1 cellular context compared by ENCODE assay signal in genomic region chr17:6376901-6377300, GRCh38.
TF ChIP-seq lines count a peak whose summit lies in the region.

No MANE protein-coding gene starts in this region.

TF ChIP-seq in GM23338, 12 proteins besides CTCF, POLR2A, EP300 and RAD21 (continued from another document):
- TF ChIP-seq ZNF462 (CRISPR knock-in tag; IDR thresholded peaks at IDR 0.05) (no peak), ZNF114 (CRISPR knock-in tag; IDR thresholded peaks at IDR 0.05) (no peak), CREB1 (CRISPR knock-in tag; IDR thresholded peaks at IDR 0.05; ENCODE audit: low read depth) (no peak), EZH2phosphoT487 (IDR thresholded peaks at IDR 0.05; ENCODE audit: unreplicated experiment) (no peak), STAT1 (IDR thresholded peaks at IDR 0.05; ENCODE audit: unreplicated experiment) (no peak), POLR2AphosphoS5 (IDR thresholded peaks at IDR 0.05; ENCODE audit: low read depth) (no peak), NANOG (IDR thresholded peaks at IDR 0.05; ENCODE audit: borderline replicate concordance) (no peak), ZNF331 (CRISPR knock-in tag; IDR thresholded peaks at IDR 0.05; ENCODE audit: low read depth) (no peak)
- TF ChIP-seq, protein P1, sequence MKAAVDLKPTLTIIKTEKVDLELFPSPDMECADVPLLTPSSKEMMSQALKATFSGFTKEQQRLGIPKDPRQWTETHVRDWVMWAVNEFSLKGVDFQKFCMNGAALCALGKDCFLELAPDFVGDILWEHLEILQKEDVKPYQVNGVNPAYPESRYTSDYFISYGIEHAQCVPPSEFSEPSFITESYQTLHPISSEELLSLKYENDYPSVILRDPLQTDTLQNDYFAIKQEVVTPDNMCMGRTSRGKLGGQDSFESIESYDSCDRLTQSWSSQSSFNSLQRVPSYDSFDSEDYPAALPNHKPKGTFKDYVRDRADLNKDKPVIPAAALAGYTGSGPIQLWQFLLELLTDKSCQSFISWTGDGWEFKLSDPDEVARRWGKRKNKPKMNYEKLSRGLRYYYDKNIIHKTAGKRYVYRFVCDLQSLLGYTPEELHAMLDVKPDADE (IDR thresholded peaks at IDR 0.05) = no peak
- TF ChIP-seq, protein P2, sequence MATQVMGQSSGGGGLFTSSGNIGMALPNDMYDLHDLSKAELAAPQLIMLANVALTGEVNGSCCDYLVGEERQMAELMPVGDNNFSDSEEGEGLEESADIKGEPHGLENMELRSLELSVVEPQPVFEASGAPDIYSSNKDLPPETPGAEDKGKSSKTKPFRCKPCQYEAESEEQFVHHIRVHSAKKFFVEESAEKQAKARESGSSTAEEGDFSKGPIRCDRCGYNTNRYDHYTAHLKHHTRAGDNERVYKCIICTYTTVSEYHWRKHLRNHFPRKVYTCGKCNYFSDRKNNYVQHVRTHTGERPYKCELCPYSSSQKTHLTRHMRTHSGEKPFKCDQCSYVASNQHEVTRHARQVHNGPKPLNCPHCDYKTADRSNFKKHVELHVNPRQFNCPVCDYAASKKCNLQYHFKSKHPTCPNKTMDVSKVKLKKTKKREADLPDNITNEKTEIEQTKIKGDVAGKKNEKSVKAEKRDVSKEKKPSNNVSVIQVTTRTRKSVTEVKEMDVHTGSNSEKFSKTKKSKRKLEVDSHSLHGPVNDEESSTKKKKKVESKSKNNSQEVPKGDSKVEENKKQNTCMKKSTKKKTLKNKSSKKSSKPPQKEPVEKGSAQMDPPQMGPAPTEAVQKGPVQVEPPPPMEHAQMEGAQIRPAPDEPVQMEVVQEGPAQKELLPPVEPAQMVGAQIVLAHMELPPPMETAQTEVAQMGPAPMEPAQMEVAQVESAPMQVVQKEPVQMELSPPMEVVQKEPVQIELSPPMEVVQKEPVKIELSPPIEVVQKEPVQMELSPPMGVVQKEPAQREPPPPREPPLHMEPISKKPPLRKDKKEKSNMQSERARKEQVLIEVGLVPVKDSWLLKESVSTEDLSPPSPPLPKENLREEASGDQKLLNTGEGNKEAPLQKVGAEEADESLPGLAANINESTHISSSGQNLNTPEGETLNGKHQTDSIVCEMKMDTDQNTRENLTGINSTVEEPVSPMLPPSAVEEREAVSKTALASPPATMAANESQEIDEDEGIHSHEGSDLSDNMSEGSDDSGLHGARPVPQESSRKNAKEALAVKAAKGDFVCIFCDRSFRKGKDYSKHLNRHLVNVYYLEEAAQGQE (IDR thresholded peaks at IDR 0.05; ENCODE audit: unreplicated experiment) = no peak
